In genomic region chr9:127013597-127013996, GRCh38 we compare ENCODE assay signal across 31 cellular contexts.
DNase-seq lines count a peak whose midpoint lies in the region; ATAC-seq and TF ChIP-seq lines count a peak whose summit lies in the region.
"Had no signal": no experiment of that assay in that cellular context is flagged by ENCODE, and none has a peak within 500 bp of the region (broad histone marks: within the 10 kb centered on the region; RNA-seq: fewer than 3 reads in every experiment).

No MANE protein-coding gene starts in this region.

- in situ Hi-C loops in transverse colon (cut with MboI; ENCODE audit: low pct_ligation_motif_present in 1 of 4, low pct_unique_long_range_greater_than_20kb in 1 of 4, low sequenced_read_pairs in 3 of 4) = no loop called here

- no peak overlapping the region for H2AFZ ChIP-seq in PC-3 (ENCODE audit: low read length)

- H3K9me3 ChIP-seq in PC-3 (ENCODE audit: low read length) (no peaks in the 10 kb centered on the region), transverse colon (no peaks in the 10 kb centered on the region), left lung (no peaks in the 10 kb centered on the region)
- H3K9me3 ChIP-seq: esophagus squamous epithelium, HAP-1, heart right ventricle, lower lobe of right lung had no signal

- TF ChIP-seq EP300 in transverse colon (IDR thresholded peaks at IDR 0.05; ENCODE audit: low read depth) = no peak

- peak; percentile 28 to 43 for ATAC-seq in activated T-cell treated with anti-CD3 and anti-CD28 coated beads, Interleukin-2, amount 50 U/mL, for 4 hours
- ATAC-seq in PC-3 (no peak), left lung (no peak)
- no peak for ATAC-seq in activated CD8-positive, alpha-beta memory T cell treated with anti-CD3 and anti-CD28 coated beads, Interleukin-2, amount 10 ng/mL, durations not matched to agents 7 days and 5 days

- H4K20me1 ChIP-seq in PC-3 (ENCODE audit: low read length) = no peaks in the 10 kb centered on the region

- H3K4me2 ChIP-seq in PC-3 (ENCODE audit: low read length) = no peak overlapping the region
- H3K4me2 ChIP-seq: smooth muscle cell had no signal

- H3K27me3 ChIP-seq in PC-3 (ENCODE audit: low read length) (no peaks in the 10 kb centered on the region), transverse colon (no peaks in the 10 kb centered on the region), left lung (no peaks in the 10 kb centered on the region)
- H3K27me3 ChIP-seq: dorsolateral prefrontal cortex, esophagus squamous epithelium had no signal

- BruUV-seq in PC-3 (replicated peaks; lab: Mats Ljungman, UMichigan) = no TSS peak

- POLR2A ChIA-PET in PC-3 (lab: Charles Lee; ENCODE audit: unreplicated experiment) = no interaction called here

- H3F3A ChIP-seq in PC-3 (ENCODE audit: low read length, unreplicated experiment) = no peaks in the 10 kb centered on the region

- H3K36me3 ChIP-seq in PC-3 (ENCODE audit: low read depth, low read length) (no peaks in the 10 kb centered on the region), transverse colon (no peaks in the 10 kb centered on the region), left lung (no peaks in the 10 kb centered on the region)
- H3K36me3 ChIP-seq: esophagus squamous epithelium, HAP-1, heart right ventricle, lower lobe of right lung had no signal

- no peak for TF ChIP-seq POLR2A in transverse colon (IDR thresholded peaks at IDR 0.05)

- no peak overlapping the region for H3K27ac ChIP-seq in PC-3 (ENCODE audit: low read length)
- H3K27ac ChIP-seq in transverse colon = peak overlapping the region; percentile 11 to 65 (median 56)
- H3K27ac ChIP-seq in left lung = no peak overlapping the region
- H3K27ac ChIP-seq: esophagus squamous epithelium, HL-60, KMS-11, lower lobe of right lung, SK-N-MC had no signal

- H3K4me3 ChIP-seq in PC-3 (ENCODE audit: low read length) = no peak overlapping the region
- no peak overlapping the region for H3K4me3 ChIP-seq in transverse colon
- no peak overlapping the region for H3K4me3 ChIP-seq in left lung
- H3K4me3 ChIP-seq: dorsolateral prefrontal cortex, esophagus squamous epithelium, HAP-1, heart right ventricle, lower lobe of right lung, SK-N-MC, smooth muscle cell had no signal

- H3K36me3 Mint-ChIP-seq in activated T-cell treated with anti-CD3 and anti-CD28 coated beads, Interleukin-2, amount 50 U/mL, for 4 hours (ENCODE audit: insufficient read depth) = peaks cover 5% of the 10 kb centered on the region
- H3K36me3 Mint-ChIP-seq in activated CD8-positive, alpha-beta memory T cell treated with anti-CD3 and anti-CD28 coated beads, Interleukin-2, amount 10 ng/mL, durations not matched to agents 7 days and 5 days = no peaks in the 10 kb centered on the region
- H3K36me3 Mint-ChIP-seq: CD4-positive, alpha-beta memory T cell had no signal

- no peak overlapping the region for H3K4me3 Mint-ChIP-seq in activated T-cell treated with anti-CD3 and anti-CD28 coated beads, Interleukin-2, amount 50 U/mL, for 4 hours
- H3K4me3 Mint-ChIP-seq in activated CD8-positive, alpha-beta memory T cell treated with anti-CD3 and anti-CD28 coated beads, Interleukin-2, amount 10 ng/mL, durations not matched to agents 7 days and 5 days = no peak overlapping the region
- H3K4me3 Mint-ChIP-seq: activated T-cell treated with anti-CD3 and anti-CD28 coated beads, Interleukin-2, amount 50 U/mL, for 24 hours; CD4-positive, alpha-beta memory T cell; nephron; stimulated activated naive CD8-positive, alpha-beta T cell treated with anti-CD3 and anti-CD28 coated beads, Interleukin-15, Interleukin-2, amounts not matched to agents 100 ng/mL and 50 ng/mL, for 24 hours had no signal

- no peak overlapping the region for H3K9ac ChIP-seq in PC-3 (ENCODE audit: low read length)
- H3K9ac ChIP-seq: KMS-11 had no signal

- CTCF ChIA-PET in PC-3 (lab: Charles Lee) = no interaction called here
- CTCF ChIA-PET in activated CD8-positive, alpha-beta memory T cell treated with anti-CD3 and anti-CD28 coated beads, Interleukin-2, amount 10 ng/mL, durations not matched to agents 7 days and 5 days (lab: Charles Lee) = no interaction called here

- 60 to 95% methylated on average over 1 to 5 of the region's 5 CpGs for WGBS in transverse colon (ENCODE audit: low coverage in 1 of 2), 2 donors

- intact Hi-C loops in PC-3 (cut with micrococcal nuclease) = loop anchor here (5.0 kb wide), 1 partner anchor 46 kb away; no protein-coding TSS in a partner anchor
- intact Hi-C loops in transverse colon (cut with DNase I; ENCODE audit: low total_unique reads) = no loop called here
- intact Hi-C loops in left lung (cut with DNase I) = no loop called here

- H3K9me3 Mint-ChIP-seq in activated T-cell treated with anti-CD3 and anti-CD28 coated beads, Interleukin-2, amount 50 U/mL, for 4 hours = no peaks in the 10 kb centered on the region
- no peaks in the 10 kb centered on the region for H3K9me3 Mint-ChIP-seq in activated CD8-positive, alpha-beta memory T cell treated with anti-CD3 and anti-CD28 coated beads, Interleukin-2, amount 10 ng/mL, durations not matched to agents 7 days and 5 days (ENCODE audit: low read depth)
- H3K9me3 Mint-ChIP-seq: activated T-cell treated with anti-CD3 and anti-CD28 coated beads, Interleukin-2, amount 50 U/mL, for 24 hours; CD4-positive, alpha-beta memory T cell; nephron; stimulated activated naive CD8-positive, alpha-beta T cell treated with anti-CD3 and anti-CD28 coated beads, Interleukin-15, Interleukin-2, amounts not matched to agents 100 ng/mL and 50 ng/mL, for 24 hours had no signal

- H3K4me1 ChIP-seq in PC-3 (ENCODE audit: insufficient read depth, low read length) (peaks cover 10% of the 10 kb centered on the region; the same call in 1 of the 2 replicates), transverse colon (peaks cover 5 to 18% (median 14%) of the 10 kb centered on the region in 4 donors), left lung (no peaks in the 10 kb centered on the region)
- H3K4me1 ChIP-seq: esophagus squamous epithelium, HAP-1, lower lobe of right lung had no signal

- no peak overlapping the region for H3K27ac Mint-ChIP-seq in activated CD8-positive, alpha-beta memory T cell treated with anti-CD3 and anti-CD28 coated beads, Interleukin-2, amount 10 ng/mL, durations not matched to agents 7 days and 5 days
- H3K27ac Mint-ChIP-seq: activated T-cell treated with anti-CD3 and anti-CD28 coated beads, Interleukin-2, amount 50 U/mL, for 24 hours; stimulated activated naive CD8-positive, alpha-beta T cell treated with anti-CD3 and anti-CD28 coated beads, Interleukin-15, Interleukin-2, amounts not matched to agents 100 ng/mL and 50 ng/mL, for 24 hours had no signal

- peaks cover 3% of the 10 kb centered on the region for H3K27me3 Mint-ChIP-seq in activated T-cell treated with anti-CD3 and anti-CD28 coated beads, Interleukin-2, amount 50 U/mL, for 4 hours (ENCODE audit: low read depth)
- peaks cover 28% of the 10 kb centered on the region for H3K27me3 Mint-ChIP-seq in activated CD8-positive, alpha-beta memory T cell treated with anti-CD3 and anti-CD28 coated beads, Interleukin-2, amount 10 ng/mL, durations not matched to agents 7 days and 5 days

- no peaks in the 10 kb centered on the region for H3K9me2 ChIP-seq in PC-3 (replicated peaks; ENCODE audit: low read length)

- no peaks in the 10 kb centered on the region for H3K4me1 Mint-ChIP-seq in activated T-cell treated with anti-CD3 and anti-CD28 coated beads, Interleukin-2, amount 50 U/mL, for 4 hours (ENCODE audit: low read depth)
- H3K4me1 Mint-ChIP-seq in activated CD8-positive, alpha-beta memory T cell treated with anti-CD3 and anti-CD28 coated beads, Interleukin-2, amount 10 ng/mL, durations not matched to agents 7 days and 5 days = no peaks in the 10 kb centered on the region

- DNase-seq in activated T-cell treated with anti-CD3 and anti-CD28 coated beads, Interleukin-2, amount 50 U/mL, for 4 hours = no peak
- DNase-seq in activated T-cell treated with anti-CD3 and anti-CD28 coated beads, Interleukin-2, amount 50 U/mL, for 1 hour = no peak
- peak; percentile 4 for DNase-seq in PC-3
- peak; percentile 37 for DNase-seq in mesenteric fat pad (ENCODE audit: low spot score)
- DNase-seq in transverse colon = no peak
- no peak for DNase-seq in activated CD8-positive, alpha-beta memory T cell treated with anti-CD3 and anti-CD28 coated beads, Interleukin-2, amount 10 ng/mL, durations not matched to agents 7 days and 5 days
- no peak for DNase-seq in left lung
- no peak for DNase-seq in stimulated activated CD4-positive, alpha-beta T cell treated with anti-CD3 and anti-CD28 coated beads, Interleukin-2, amount 100 ng/mL, for 24 hours
- DNase-seq: activated CD8-positive, alpha-beta memory T cell treated with anti-CD3 and anti-CD28 coated beads for 24 hours; activated gamma-delta T cell treated with Interleukin-2 at 50 U/mL for 16 hours; activated T-cell treated with anti-CD3 and anti-CD28 coated beads, Interleukin-2, amount 50 U/mL, for 24 hours; AML-193; CD4-positive, alpha-beta memory T cell; cerebellar nuclear complex; dorsolateral prefrontal cortex; esophagus squamous epithelium; foreskin melanocyte; heart right ventricle; kidney; lower lobe of right lung; NCI-H2029; NCI-H524 treated with DMSO at 0.1 percent for 48 hours; NK-92 treated with Interleukin-12 subunit alpha and Interleukin-12 subunit beta, amount 100 ng/mL, for 24 hours; T-helper 2 cell had no signal

- no peaks in the 10 kb centered on the region for H3K79me2 ChIP-seq in PC-3 (ENCODE audit: low read length)

- TF ChIP-seq CTCF in PC-3 (conservative IDR thresholded peaks at IDR 0.05; ENCODE audit: low read depth, low read length) (no peak), transverse colon (IDR thresholded peaks at IDR 0.05) (no peak), left lung (IDR thresholded peaks at IDR 0.05) (no peak)

Comparison
In these comparisons a context has a peak if more than half of its experiments do, and no peak if none do; other contexts are left out.
1. ATAC-seq: peak in activated T-cell treated with anti-CD3 and anti-CD28 coated beads, Interleukin-2, amount 50 U/mL, for 4 hours (2 of 2); none in PC-3 (single experiment), activated CD8-positive, alpha-beta memory T cell treated with anti-CD3 and anti-CD28 coated beads, Interleukin-2, amount 10 ng/mL, durations not matched to agents 7 days and 5 days (single experiment) and left lung (single experiment).
2. DNase-seq: peak in PC-3 (single experiment) and mesenteric fat pad (single experiment); none in activated T-cell treated with anti-CD3 and anti-CD28 coated beads, Interleukin-2, amount 50 U/mL, for 4 hours (single experiment), activated T-cell treated with anti-CD3 and anti-CD28 coated beads, Interleukin-2, amount 50 U/mL, for 1 hour (single experiment), transverse colon (single experiment), activated CD8-positive, alpha-beta memory T cell treated with anti-CD3 and anti-CD28 coated beads, Interleukin-2, amount 10 ng/mL, durations not matched to agents 7 days and 5 days (single experiment), left lung (0 of 2) and stimulated activated CD4-positive, alpha-beta T cell treated with anti-CD3 and anti-CD28 coated beads, Interleukin-2, amount 100 ng/mL, for 24 hours (0 of 2).
3. H3K27ac ChIP-seq: peak in transverse colon (4 of 4); none in PC-3 (single experiment) and left lung (0 of 2).